Comparison of ENCODE assay signal across 26 cellular contexts in genomic region chr4:79620627-79621026, GRCh38.
"Had no signal": no experiment of that assay in that cellular context is flagged by ENCODE, and none has a peak within 500 bp of the region (broad histone marks: within the 10 kb centered on the region; RNA-seq: fewer than 3 reads in every experiment).

No MANE protein-coding gene starts in this region.

- H3K27ac ChIP-seq: colonic mucosa, epithelial cell of prostate, esophagus squamous epithelium, gastrocnemius medialis, heart right ventricle, left lung, lower lobe of right lung had no signal

- H3K27me3 ChIP-seq: colonic mucosa, esophagus squamous epithelium, gastrocnemius medialis, heart right ventricle, left lung had no signal

- H3K9me3 ChIP-seq: colonic mucosa, esophagus squamous epithelium, gastrocnemius medialis, heart right ventricle, left lung, lower lobe of right lung, mucosa of descending colon had no signal

- H3K27me3 Mint-ChIP-seq: dendritic cell treated with granulocyte-macrophage colony-stimulating factor and Interleukin-4, amounts not matched to agents 40 ng/mL and 50 ng/mL, for 4 days; effector memory CD8-positive, alpha-beta T cell; naive B cell had no signal

- FAIRE-seq: islet of Langerhans, keratinocyte had no signal

- H3K9me3 Mint-ChIP-seq: dendritic cell treated with granulocyte-macrophage colony-stimulating factor and Interleukin-4, amounts not matched to agents 40 ng/mL and 50 ng/mL, for 4 days; effector memory CD8-positive, alpha-beta T cell; endodermal cell; naive B cell had no signal

- H3K27ac Mint-ChIP-seq: dendritic cell treated with granulocyte-macrophage colony-stimulating factor and Interleukin-4, amounts not matched to agents 40 ng/mL and 50 ng/mL, for 4 days; effector memory CD8-positive, alpha-beta T cell; endodermal cell; mesothelial cell of epicardium; naive B cell had no signal

- H3K4me3 ChIP-seq: colonic mucosa, esophagus squamous epithelium, gastrocnemius medialis, heart right ventricle, left lung, lower lobe of right lung, mucosa of descending colon had no signal

- H3K36me3 Mint-ChIP-seq: mesothelial cell of epicardium, naive B cell had no signal

- H3K4me1 ChIP-seq: colonic mucosa, left lung, lower lobe of right lung had no signal

- ATAC-seq: effector memory CD8-positive, alpha-beta T cell; esophagus mucosa; gastrocnemius medialis; heart right ventricle; left cardiac atrium; left lung; left ventricle myocardium superior; lower lobe of right lung; mucosa of descending colon had no signal

- H3K36me3 ChIP-seq: colonic mucosa, esophagus squamous epithelium, gastrocnemius medialis, heart right ventricle, left lung, lower lobe of right lung had no signal

- DNase-seq: colonic mucosa; cortex of kidney; effector CD8-positive, alpha-beta T cell; effector memory CD8-positive, alpha-beta T cell; endodermal cell; esophagus squamous epithelium; foreskin fibroblast; foreskin melanocyte; gastrocnemius medialis; glutamatergic neuron; head of caudate nucleus; heart right ventricle; hippocampal formation; left cardiac atrium; left lung; left ventricle myocardium superior; lower lobe of right lung; mesenchymal stem cell; mucosa of descending colon; naive B cell had no signal

- H3K4me3 Mint-ChIP-seq: dendritic cell treated with granulocyte-macrophage colony-stimulating factor and Interleukin-4, amounts not matched to agents 40 ng/mL and 50 ng/mL, for 4 days; effector memory CD8-positive, alpha-beta T cell; endodermal cell; mesothelial cell of epicardium; naive B cell had no signal
